In the genomic region with DNA sequence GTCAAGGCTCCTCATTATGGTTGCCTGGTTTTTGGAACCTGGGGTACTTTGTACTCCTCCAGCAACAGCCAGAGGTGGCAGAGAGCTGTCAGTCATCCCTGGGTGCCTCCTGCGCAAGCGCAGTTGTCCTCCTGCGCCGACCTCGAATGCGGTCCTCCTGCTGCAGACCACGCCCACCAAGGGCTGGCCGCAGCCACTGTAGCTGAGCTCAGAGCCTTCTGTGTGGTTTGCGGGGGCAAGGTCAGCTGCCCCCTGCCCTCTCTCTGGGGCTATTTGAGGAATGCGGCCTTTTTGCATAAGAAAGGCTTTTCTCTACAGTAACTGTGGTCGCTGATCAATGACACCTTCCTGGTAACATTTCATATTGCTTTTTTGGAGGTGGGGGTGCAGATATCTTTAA, we compare ENCODE assay signal across 1 cellular context.
TF ChIP-seq lines count a peak whose summit lies in the region.

No MANE protein-coding gene starts in this region.

TF ChIP-seq in SK-N-SH treated with all-trans-retinoic acid at 6 μM for 48 hours, 23 proteins besides CTCF, POLR2A, EP300 and RAD21 (continued from another document):
- TF ChIP-seq, protein P1, sequence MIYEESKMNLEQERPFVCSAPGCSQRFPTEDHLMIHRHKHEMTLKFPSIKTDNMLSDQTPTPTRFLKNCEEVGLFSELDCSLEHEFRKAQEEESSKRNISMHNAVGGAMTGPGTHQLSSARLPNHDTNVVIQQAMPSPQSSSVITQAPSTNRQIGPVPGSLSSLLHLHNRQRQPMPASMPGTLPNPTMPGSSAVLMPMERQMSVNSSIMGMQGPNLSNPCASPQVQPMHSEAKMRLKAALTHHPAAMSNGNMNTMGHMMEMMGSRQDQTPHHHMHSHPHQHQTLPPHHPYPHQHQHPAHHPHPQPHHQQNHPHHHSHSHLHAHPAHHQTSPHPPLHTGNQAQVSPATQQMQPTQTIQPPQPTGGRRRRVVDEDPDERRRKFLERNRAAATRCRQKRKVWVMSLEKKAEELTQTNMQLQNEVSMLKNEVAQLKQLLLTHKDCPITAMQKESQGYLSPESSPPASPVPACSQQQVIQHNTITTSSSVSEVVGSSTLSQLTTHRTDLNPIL (CRISPR knock-in tag; IDR thresholded peaks at IDR 0.05; ENCODE audit: low read depth): no peak
- TF ChIP-seq, protein P2, sequence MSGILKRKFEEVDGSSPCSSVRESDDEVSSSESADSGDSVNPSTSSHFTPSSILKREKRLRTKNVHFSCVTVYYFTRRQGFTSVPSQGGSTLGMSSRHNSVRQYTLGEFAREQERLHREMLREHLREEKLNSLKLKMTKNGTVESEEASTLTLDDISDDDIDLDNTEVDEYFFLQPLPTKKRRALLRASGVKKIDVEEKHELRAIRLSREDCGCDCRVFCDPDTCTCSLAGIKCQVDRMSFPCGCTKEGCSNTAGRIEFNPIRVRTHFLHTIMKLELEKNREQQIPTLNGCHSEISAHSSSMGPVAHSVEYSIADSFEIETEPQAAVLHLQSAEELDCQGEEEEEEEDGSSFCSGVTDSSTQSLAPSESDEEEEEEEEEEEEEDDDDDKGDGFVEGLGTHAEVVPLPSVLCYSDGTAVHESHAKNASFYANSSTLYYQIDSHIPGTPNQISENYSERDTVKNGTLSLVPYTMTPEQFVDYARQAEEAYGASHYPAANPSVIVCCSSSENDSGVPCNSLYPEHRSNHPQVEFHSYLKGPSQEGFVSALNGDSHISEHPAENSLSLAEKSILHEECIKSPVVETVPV (CRISPR knock-in tag; IDR thresholded peaks at IDR 0.05): no peak
- TF ChIP-seq PPARA (CRISPR knock-in tag; IDR thresholded peaks at IDR 0.05; ENCODE audit: borderline replicate concordance) (no peak), ZNF70 (CRISPR knock-in tag; IDR thresholded peaks at IDR 0.05) (no peak), ZFP30 (CRISPR knock-in tag; IDR thresholded peaks at IDR 0.05) (no peak), ESRRG (CRISPR knock-in tag; IDR thresholded peaks at IDR 0.05) (no peak), ZFP3 (CRISPR knock-in tag; IDR thresholded peaks at IDR 0.05) (no peak), ZNF8 (CRISPR knock-in tag; IDR thresholded peaks at IDR 0.05) (no peak), ARNTL (CRISPR knock-in tag; IDR thresholded peaks at IDR 0.05; ENCODE audit: borderline replicate concordance, low read depth) (no peak), GLIS3 (CRISPR knock-in tag; IDR thresholded peaks at IDR 0.05) (no peak), SNAI2 (CRISPR knock-in tag; IDR thresholded peaks at IDR 0.05) (no peak), TCF4 (CRISPR knock-in tag; IDR thresholded peaks at IDR 0.05; ENCODE audit: borderline replicate concordance) (no peak)
- TF ChIP-seq, protein P3, sequence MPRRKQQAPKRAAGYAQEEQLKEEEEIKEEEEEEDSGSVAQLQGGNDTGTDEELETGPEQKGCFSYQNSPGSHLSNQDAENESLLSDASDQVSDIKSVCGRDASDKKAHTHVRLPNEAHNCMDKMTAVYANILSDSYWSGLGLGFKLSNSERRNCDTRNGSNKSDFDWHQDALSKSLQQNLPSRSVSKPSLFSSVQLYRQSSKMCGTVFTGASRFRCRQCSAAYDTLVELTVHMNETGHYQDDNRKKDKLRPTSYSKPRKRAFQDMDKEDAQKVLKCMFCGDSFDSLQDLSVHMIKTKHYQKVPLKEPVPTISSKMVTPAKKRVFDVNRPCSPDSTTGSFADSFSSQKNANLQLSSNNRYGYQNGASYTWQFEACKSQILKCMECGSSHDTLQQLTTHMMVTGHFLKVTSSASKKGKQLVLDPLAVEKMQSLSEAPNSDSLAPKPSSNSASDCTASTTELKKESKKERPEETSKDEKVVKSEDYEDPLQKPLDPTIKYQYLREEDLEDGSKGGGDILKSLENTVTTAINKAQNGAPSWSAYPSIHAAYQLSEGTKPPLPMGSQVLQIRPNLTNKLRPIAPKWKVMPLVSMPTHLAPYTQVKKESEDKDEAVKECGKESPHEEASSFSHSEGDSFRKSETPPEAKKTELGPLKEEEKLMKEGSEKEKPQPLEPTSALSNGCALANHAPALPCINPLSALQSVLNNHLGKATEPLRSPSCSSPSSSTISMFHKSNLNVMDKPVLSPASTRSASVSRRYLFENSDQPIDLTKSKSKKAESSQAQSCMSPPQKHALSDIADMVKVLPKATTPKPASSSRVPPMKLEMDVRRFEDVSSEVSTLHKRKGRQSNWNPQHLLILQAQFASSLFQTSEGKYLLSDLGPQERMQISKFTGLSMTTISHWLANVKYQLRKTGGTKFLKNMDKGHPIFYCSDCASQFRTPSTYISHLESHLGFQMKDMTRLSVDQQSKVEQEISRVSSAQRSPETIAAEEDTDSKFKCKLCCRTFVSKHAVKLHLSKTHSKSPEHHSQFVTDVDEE (CRISPR knock-in tag; IDR thresholded peaks at IDR 0.05): no peak
- TF ChIP-seq, protein P4, sequence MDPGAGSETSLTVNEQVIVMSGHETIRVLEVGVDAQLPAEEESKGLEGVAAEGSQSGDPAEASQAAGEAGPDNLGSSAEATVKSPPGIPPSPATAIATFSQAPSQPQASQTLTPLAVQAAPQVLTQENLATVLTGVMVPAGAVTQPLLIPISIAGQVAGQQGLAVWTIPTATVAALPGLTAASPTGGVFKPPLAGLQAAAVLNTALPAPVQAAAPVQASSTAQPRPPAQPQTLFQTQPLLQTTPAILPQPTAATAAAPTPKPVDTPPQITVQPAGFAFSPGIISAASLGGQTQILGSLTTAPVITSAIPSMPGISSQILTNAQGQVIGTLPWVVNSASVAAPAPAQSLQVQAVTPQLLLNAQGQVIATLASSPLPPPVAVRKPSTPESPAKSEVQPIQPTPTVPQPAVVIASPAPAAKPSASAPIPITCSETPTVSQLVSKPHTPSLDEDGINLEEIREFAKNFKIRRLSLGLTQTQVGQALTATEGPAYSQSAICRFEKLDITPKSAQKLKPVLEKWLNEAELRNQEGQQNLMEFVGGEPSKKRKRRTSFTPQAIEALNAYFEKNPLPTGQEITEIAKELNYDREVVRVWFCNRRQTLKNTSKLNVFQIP (CRISPR knock-in tag; IDR thresholded peaks at IDR 0.05; ENCODE audit: borderline replicate concordance, low read depth): no peak
